6 cellular contexts compared by ENCODE assay signal in genomic region chr7:127587663-127588018, GRCh38. TPM values are rescaled to one million over a fixed set of nuclear protein-coding genes. Genes with fewer than 3 reads are reported as not detected.
A peak's percentile ranks its signal among the peaks of the same experiment; 100 is the strongest.
DNase-seq lines count a peak whose midpoint lies in the region; ATAC-seq lines count a peak whose summit lies in the region.

No MANE protein-coding gene starts in this region.

- H4K20me1 ChIP-seq in Karpas-422 (ENCODE audit: insufficient read depth, low read depth, low read length): peaks cover 21% of the 10 kb centered on the region

- H3K36me3 ChIP-seq in Karpas-422 (ENCODE audit: insufficient read depth, low read length) (peaks cover 8% of the 10 kb centered on the region), ectodermal cell (ENCODE audit: control insufficient read depth, insufficient read depth, low read length) (peaks cover 21% of the 10 kb centered on the region)

- H3K4me3 ChIP-seq in Karpas-422 (ENCODE audit: low read length) (peak overlapping the region; percentile 82), ectodermal cell (ENCODE audit: insufficient read depth, low read depth, low read length) (peak overlapping the region; percentile 98)

- intact Hi-C loops in sciatic nerve (cut with DNase I): no loop called here

- H3K9me2 ChIP-seq in Karpas-422 (replicated peaks; ENCODE audit: insufficient read depth, low read length): no peaks in the 10 kb centered on the region

- H3K9ac ChIP-seq in Karpas-422 (ENCODE audit: low read length): peak overlapping the region; percentile 95

- H3K9me3 ChIP-seq in Karpas-422 (ENCODE audit: low read length) (no peaks in the 10 kb centered on the region), ectodermal cell (ENCODE audit: control insufficient read depth, low read length) (no peaks in the 10 kb centered on the region)

- H3K27me3 ChIP-seq in Karpas-422 (ENCODE audit: low read length): no peaks in the 10 kb centered on the region
- H3K27me3 ChIP-seq in ectodermal cell (ENCODE audit: control insufficient read depth, insufficient read depth, low read length, poor library complexity, severe bottlenecking): peaks cover 22% of the 10 kb centered on the region

- H3K27ac ChIP-seq in Karpas-422 (ENCODE audit: low read length) (no peak overlapping the region), ectodermal cell (ENCODE audit: insufficient read depth, low read depth, low read length, poor library complexity, severe bottlenecking) (no peak overlapping the region)

- ATAC-seq in sciatic nerve (peak; percentile 14), HG03108 (IDR thresholded peaks at IDR 0.05; ENCODE audit: unreplicated experiment) (no peak)

- peaks cover 38% of the 10 kb centered on the region for H3K4me1 ChIP-seq in Karpas-422 (ENCODE audit: low read length)
- peaks cover 18% of the 10 kb centered on the region for H3K4me1 ChIP-seq in ectodermal cell (ENCODE audit: control insufficient read depth, insufficient read depth, low read length)

- no peak for DNase-seq in Karpas-422
- DNase-seq in sciatic nerve (ENCODE audit: low spot score): peak; percentile 64
- DNase-seq in NAMALWA (ENCODE audit: low spot score): no peak
- no peak for DNase-seq in NCI-H1092 (lab: John Stamatoyannopoulos, UW)

- H2AFZ ChIP-seq in Karpas-422 (ENCODE audit: low read length): peak overlapping the region; percentile 92

- WGBS in ectodermal cell, 2 experiments: 82 to 83% methylated on average over 20 of the region's 20 CpGs

- peak overlapping the region; percentile 98 for H3K4me2 ChIP-seq in Karpas-422 (ENCODE audit: low read depth, low read length, poor library complexity, severe bottlenecking)

- H3K79me2 ChIP-seq in Karpas-422 (ENCODE audit: low read length): peaks cover 45% of the 10 kb centered on the region

RNA-seq across cellular contexts. Expression of gene ARF5, which starts 0.6 kb away (rescaled TPM):
- total RNA-seq in Karpas-422 (2014; rRNA removed; shearing (Covaris generic); ENCODE audit: low replicate concordance): 110 and 197 TPM in 2 replicates
- polyA plus RNA-seq in ectodermal cell (2013, experiment 1 of 4): 229 TPM
- 202 TPM for polyA plus RNA-seq in ectodermal cell (2013, experiment 2 of 4)
- polyA plus RNA-seq in ectodermal cell (2013, experiment 3 of 4): 205 TPM
- 227 TPM for polyA plus RNA-seq in ectodermal cell (2013, experiment 4 of 4)
- total RNA-seq in sciatic nerve: 81.7 TPM

RNA-seq across cellular contexts. Expression of gene GCC1, which starts 2.2 kb away (rescaled TPM):
- 6.8 and 13.9 TPM in 2 replicates for total RNA-seq in Karpas-422 (2014; rRNA removed; shearing (Covaris generic); ENCODE audit: low replicate concordance)
- 15.9 TPM for polyA plus RNA-seq in ectodermal cell (2013, experiment 1 of 4)
- 18.5 TPM for polyA plus RNA-seq in ectodermal cell (2013, experiment 2 of 4)
- 12.1 TPM for polyA plus RNA-seq in ectodermal cell (2013, experiment 3 of 4)
- 14.5 TPM for polyA plus RNA-seq in ectodermal cell (2013, experiment 4 of 4)
- 14.4 TPM for total RNA-seq in sciatic nerve

RNA-seq across cellular contexts. Expression of gene FSCN3, which starts 5.9 kb away (rescaled TPM):
- 3.9 and 12.5 TPM in 2 replicates for total RNA-seq in Karpas-422 (2014; rRNA removed; shearing (Covaris generic); ENCODE audit: low replicate concordance)
- 2.8 TPM for polyA plus RNA-seq in ectodermal cell (2013, experiment 1 of 4)
- polyA plus RNA-seq in ectodermal cell (2013, experiment 2 of 4): 2.9 TPM
- polyA plus RNA-seq in ectodermal cell (2013, experiment 3 of 4): 0.85 TPM
- 1.5 TPM for polyA plus RNA-seq in ectodermal cell (2013, experiment 4 of 4)
- 0.27 TPM for total RNA-seq in sciatic nerve

RNA-seq across cellular contexts. Expression of gene PAX4, which starts 30.3 kb away (rescaled TPM):
- not detected in 2 replicates for total RNA-seq in Karpas-422 (2014; rRNA removed; shearing (Covaris generic); ENCODE audit: low replicate concordance)
- not detected for polyA plus RNA-seq in ectodermal cell (2013, experiment 1 of 4)
- polyA plus RNA-seq in ectodermal cell (2013, experiment 2 of 4): not detected
- 0.16 TPM for polyA plus RNA-seq in ectodermal cell (2013, experiment 3 of 4)
- 0.12 TPM for polyA plus RNA-seq in ectodermal cell (2013, experiment 4 of 4)
- total RNA-seq in sciatic nerve: not detected
